ENCODE assay signal across 9 cellular contexts in genomic region chr6:90403489-90404381, GRCh38.
DNase-seq lines count a peak whose midpoint lies in the region; ATAC-seq and TF ChIP-seq lines count a peak whose summit lies in the region.
"Had no signal": no experiment of that assay in that cellular context is flagged by ENCODE, and none has a peak within 500 bp of the region (broad histone marks: within the 10 kb centered on the region; RNA-seq: fewer than 3 reads in every experiment).

No MANE protein-coding gene starts in this region.

- DNase-seq in GF-D8 (lab: John Stamatoyannopoulos, UW): peak; percentile 96
- no peak for DNase-seq in effector memory CD8-positive, alpha-beta T cell
- DNase-seq in natural killer cell treated with Interleukin-12 subunit alpha and Interleukin-12 subunit beta and Interleukin-15 and Interleukin-18, amount 100 ng/mL, for 72 hours (ENCODE audit: low spot score): no peak
- DNase-seq in stimulated activated CD4-positive, alpha-beta T cell treated with anti-CD3 and anti-CD28 coated beads, Interleukin-1b, Interleukin-23, amount 100 ng/mL, for 48 hours: no peak

- no peaks in the 10 kb centered on the region for H3F3A ChIP-seq in OCI-LY1 (ENCODE audit: insufficient read depth, low read length)

- H3K27ac Mint-ChIP-seq in effector memory CD8-positive, alpha-beta T cell: peak overlapping the region; percentile 95 to 97
- peak overlapping the region; percentile 46 to 63 for H3K27ac Mint-ChIP-seq in natural killer cell treated with Interleukin-12 subunit alpha and Interleukin-12 subunit beta and Interleukin-15 and Interleukin-18, amount 100 ng/mL, for 72 hours
- H3K27ac Mint-ChIP-seq: memory B cell had no signal

- H3K36me3 Mint-ChIP-seq in effector memory CD8-positive, alpha-beta T cell (ENCODE audit: insufficient read depth): peaks cover 5% of the 10 kb centered on the region
- no peaks in the 10 kb centered on the region for H3K36me3 Mint-ChIP-seq in natural killer cell treated with Interleukin-12 subunit alpha and Interleukin-12 subunit beta and Interleukin-15 and Interleukin-18, amount 100 ng/mL, for 72 hours

- no peaks in the 10 kb centered on the region for H3K27me3 ChIP-seq in OCI-LY1 (ENCODE audit: insufficient read depth, low read length)

- peaks cover 8% of the 10 kb centered on the region; the same call in 1 of the 2 replicates for H3K9me3 ChIP-seq in OCI-LY1 (ENCODE audit: low read length)

- peaks cover 54 to 66% of the 10 kb centered on the region in 2 donors for H3K4me1 Mint-ChIP-seq in effector memory CD8-positive, alpha-beta T cell (ENCODE audit: low read depth in 2 of 2)
- H3K4me1 Mint-ChIP-seq in natural killer cell treated with Interleukin-12 subunit alpha and Interleukin-12 subunit beta and Interleukin-15 and Interleukin-18, amount 100 ng/mL, for 72 hours (ENCODE audit: low read depth in 2 of 2): peaks cover 55 to 56% of the 10 kb centered on the region in 2 donors

- H3K9me2 ChIP-seq in OCI-LY1 (ENCODE audit: low read depth, low read length): no peaks in the 10 kb centered on the region

- no peak overlapping the region for H2AFZ ChIP-seq in OCI-LY1 (ENCODE audit: low read length)

- no peak overlapping the region for H3K4me3 ChIP-seq in OCI-LY1 (ENCODE audit: low read depth, low read length, poor library complexity, severe bottlenecking)

- H3K9me3 Mint-ChIP-seq in effector memory CD8-positive, alpha-beta T cell: no peaks in the 10 kb centered on the region
- no peaks in the 10 kb centered on the region for H3K9me3 Mint-ChIP-seq in natural killer cell treated with Interleukin-12 subunit alpha and Interleukin-12 subunit beta and Interleukin-15 and Interleukin-18, amount 100 ng/mL, for 72 hours
- H3K9me3 Mint-ChIP-seq: memory B cell had no signal

- no peak for ATAC-seq in effector memory CD8-positive, alpha-beta T cell (replicated peaks)
- no peak for ATAC-seq in natural killer cell treated with Interleukin-12 subunit alpha and Interleukin-12 subunit beta and Interleukin-15 and Interleukin-18, amount 100 ng/mL, for 72 hours
- no peak for ATAC-seq in GM19463 (IDR thresholded peaks at IDR 0.05; ENCODE audit: unreplicated experiment)
- no peak for ATAC-seq in GM18861 (IDR thresholded peaks at IDR 0.05; ENCODE audit: unreplicated experiment)
- ATAC-seq in HG03571 (IDR thresholded peaks at IDR 0.05; ENCODE audit: unreplicated experiment): no peak

- no peaks in the 10 kb centered on the region for H3K79me2 ChIP-seq in OCI-LY1 (ENCODE audit: insufficient read depth, low read length)

- H3K4me2 ChIP-seq in OCI-LY1 (ENCODE audit: low read length): no peak overlapping the region

- no peaks in the 10 kb centered on the region for H3K36me3 ChIP-seq in OCI-LY1 (ENCODE audit: insufficient read depth, low read length)

- H3K27me3 Mint-ChIP-seq in effector memory CD8-positive, alpha-beta T cell: no peaks in the 10 kb centered on the region
- no peaks in the 10 kb centered on the region for H3K27me3 Mint-ChIP-seq in natural killer cell treated with Interleukin-12 subunit alpha and Interleukin-12 subunit beta and Interleukin-15 and Interleukin-18, amount 100 ng/mL, for 72 hours

- no peak overlapping the region for H3K9ac ChIP-seq in OCI-LY1 (ENCODE audit: low read length)

- no peaks in the 10 kb centered on the region for H4K20me1 ChIP-seq in OCI-LY1 (ENCODE audit: insufficient read depth, low read length)

- H3K27ac ChIP-seq in OCI-LY1 (ENCODE audit: low read depth, low read length, poor library complexity, severe bottlenecking): peak overlapping the region; percentile 13

- H3K4me3 Mint-ChIP-seq in effector memory CD8-positive, alpha-beta T cell: peak overlapping the region; percentile 60 to 73
- peak overlapping the region; percentile 49 for H3K4me3 Mint-ChIP-seq in natural killer cell treated with Interleukin-12 subunit alpha and Interleukin-12 subunit beta and Interleukin-15 and Interleukin-18, amount 100 ng/mL, for 72 hours

- H3K4me1 ChIP-seq in OCI-LY1 (ENCODE audit: insufficient read depth, low read length, severe bottlenecking): peaks cover 33% of the 10 kb centered on the region

- TF ChIP-seq CTCF in OCI-LY1 (IDR thresholded peaks at IDR 0.05; ENCODE audit: low read length): no peak
